Comparison of ENCODE assay signal across 8 cellular contexts in genomic region chr12:43957732-43958131, GRCh38.
DNase-seq lines count a peak whose midpoint lies in the region; ATAC-seq and TF ChIP-seq lines count a peak whose summit lies in the region.

No MANE protein-coding gene starts in this region.

- ATAC-seq in HG02571 (IDR thresholded peaks at IDR 0.05; ENCODE audit: unreplicated experiment) (peak; percentile 89), T-helper 17 cell (peak; percentile 39)

- H3K27ac ChIP-seq in osteoblast (ENCODE audit: low read depth, low read length) = no peak overlapping the region
- H3K27ac ChIP-seq in effector memory CD4-positive, alpha-beta T cell (ENCODE audit: insufficient read depth, low read length, poor library complexity, severe bottlenecking) = no peak overlapping the region

- H4K20me1 ChIP-seq in osteoblast (ENCODE audit: insufficient read depth, low read length) = no peaks in the 10 kb centered on the region

- no peak overlapping the region for H3K4me2 ChIP-seq in osteoblast (ENCODE audit: insufficient read depth, low read length)

- in situ Hi-C loops in GM13976 (cut with MboI; ENCODE audit: low sequenced_read_pairs, unreplicated experiment) = no loop called here

- DNase-seq in AML-193 (lab: John Stamatoyannopoulos, UW) (peak; percentile 42 to 63), GM13976 (ENCODE audit: low spot score) (peak; percentile 61), M059J (ENCODE audit: low read depth) (peak; percentile 59), T-helper 17 cell (no peak), fibroblast of the conjunctiva (ENCODE audit: low read depth) (peak; percentile 46), osteoblast (ENCODE audit: insufficient read length, low spot score, missing footprints) (peak; percentile 83)
- DNase-seq in effector memory CD4-positive, alpha-beta T cell = no peak

- H3K36me3 ChIP-seq in osteoblast (ENCODE audit: insufficient read depth, low read length) = no peaks in the 10 kb centered on the region
- no peaks in the 10 kb centered on the region for H3K36me3 ChIP-seq in effector memory CD4-positive, alpha-beta T cell (ENCODE audit: control insufficient read depth, insufficient read depth, low read length)

- H3K9me3 ChIP-seq in T-helper 17 cell (ENCODE audit: control insufficient read depth, low read length, poor library complexity, severe bottlenecking) = no peaks in the 10 kb centered on the region
- no peaks in the 10 kb centered on the region for H3K9me3 ChIP-seq in osteoblast (ENCODE audit: low read depth, low read length)
- H3K9me3 ChIP-seq in effector memory CD4-positive, alpha-beta T cell (ENCODE audit: control insufficient read depth, low read length) = no peaks in the 10 kb centered on the region

- no peaks in the 10 kb centered on the region for H3K27me3 ChIP-seq in osteoblast (ENCODE audit: insufficient read depth, low read length)
- H3K27me3 ChIP-seq in effector memory CD4-positive, alpha-beta T cell (replicated peaks; ENCODE audit: control insufficient read depth, insufficient read depth, low read length, poor library complexity, severe bottlenecking) = no peaks in the 10 kb centered on the region

- no peak overlapping the region for H3K4me3 Mint-ChIP-seq in T-helper 17 cell

- TF ChIP-seq CTCF in GM13976 (IDR thresholded peaks at IDR 0.05; ENCODE audit: borderline replicate concordance, control extremely low read depth, extremely low read depth, insufficient read depth, missing control alignments) (peak; percentile 31), osteoblast (IDR thresholded peaks at IDR 0.05; ENCODE audit: extremely low read depth, low read depth, low read length) (peak; percentile 61)

- H3K4me1 Mint-ChIP-seq in T-helper 17 cell = peaks cover 14% of the 10 kb centered on the region

- H3K4me3 ChIP-seq in osteoblast (ENCODE audit: insufficient read depth, low read length) = no peak overlapping the region
- H3K4me3 ChIP-seq in effector memory CD4-positive, alpha-beta T cell (ENCODE audit: insufficient read depth, low read depth, low read length, poor library complexity, severe bottlenecking) = no peak overlapping the region

- no peaks in the 10 kb centered on the region for H3K79me2 ChIP-seq in osteoblast (ENCODE audit: insufficient read depth, low read length)

- H2AFZ ChIP-seq in osteoblast (ENCODE audit: low read length) = no peak overlapping the region

- no peaks in the 10 kb centered on the region for H3K27me3 Mint-ChIP-seq in T-helper 17 cell

- no peaks in the 10 kb centered on the region for H3K36me3 Mint-ChIP-seq in T-helper 17 cell (ENCODE audit: low read depth)

- H3K4me1 ChIP-seq in osteoblast (ENCODE audit: insufficient read depth, low read length) = peaks cover 2% of the 10 kb centered on the region
- no peaks in the 10 kb centered on the region for H3K4me1 ChIP-seq in effector memory CD4-positive, alpha-beta T cell (ENCODE audit: control insufficient read depth, insufficient read depth, low read length, poor library complexity, severe bottlenecking)

- no peak overlapping the region for H3K27ac Mint-ChIP-seq in T-helper 17 cell

Comparison
In these comparisons a context has a peak if more than half of its experiments do, and no peak if none do; other contexts are left out.
1. DNase-seq: peak in AML-193 (2 of 2), GM13976 (single experiment), M059J (single experiment), fibroblast of the conjunctiva (single experiment) and osteoblast (single experiment); none in T-helper 17 cell (0 of 3) and effector memory CD4-positive, alpha-beta T cell (0 of 3).